Comparison of ENCODE assay signal across 11 cellular contexts in the genomic region with DNA sequence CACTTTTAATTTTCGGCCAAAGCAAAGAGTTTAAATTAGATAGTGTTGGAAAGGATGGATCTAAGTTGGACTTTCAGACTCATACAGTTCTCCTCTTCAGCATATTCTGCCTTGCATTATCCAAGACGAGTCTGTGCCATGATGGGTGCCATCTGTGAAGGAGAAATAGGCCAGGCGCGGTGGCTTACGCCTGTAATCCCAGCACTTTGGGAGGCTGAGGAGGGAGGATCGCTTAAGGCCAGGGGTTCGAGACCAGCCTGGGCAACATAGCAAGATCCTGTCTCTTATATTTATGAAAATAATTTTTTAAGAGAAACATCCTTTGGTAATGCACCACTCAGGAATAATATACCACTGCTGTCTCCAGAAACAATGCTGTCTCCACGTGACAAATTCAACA. TPM values are rescaled to one million over a fixed set of nuclear protein-coding genes. Genes with fewer than 3 reads are reported as not detected.
"Had no signal": no experiment of that assay in that cellular context is flagged by ENCODE, and none has a peak within 500 bp of the region (broad histone marks: within the 10 kb centered on the region; RNA-seq: fewer than 3 reads in every experiment).

No MANE protein-coding gene starts in this region.

- H3K9ac ChIP-seq: GM23248 had no signal

- H3K27ac ChIP-seq: GM23248 had no signal

- H3K36me3 ChIP-seq: HAP-1 had no signal

- H3K4me3 ChIP-seq: GM23248, GM23338, HAP-1 had no signal

- H3K9me3 ChIP-seq: HAP-1 had no signal

- FAIRE-seq: H1, H54 had no signal

- H3K4me1 ChIP-seq: HAP-1 had no signal

- H2AFZ ChIP-seq: GM23248, GM23338 had no signal

- ATAC-seq: GM23338, HCT116 had no signal

- H3K9me3 Mint-ChIP-seq: GM23338, H9, HFFc6 had no signal

- DNase-seq: GM23248, GOT3, H7, H9, HCEC 1CT, HFFc6 had no signal

- H3K27ac Mint-ChIP-seq: GM23338, H9, HFFc6 had no signal

- H3K4me3 Mint-ChIP-seq: GM23338, H9, HFFc6 had no signal

- H3K4me1 Mint-ChIP-seq: GM23338 had no signal

- H3K4me2 ChIP-seq: GM23338 had no signal

RNA-seq across cellular contexts. Expression of a gene that starts 6.5 kb away (rescaled TPM):
- total RNA-seq: GM23248, HFFc6 had no signal
